ENCODE assay signal across 15 cellular contexts in genomic region chr17:72462814-72463213, GRCh38.
"Had no signal": no experiment of that assay in that cellular context is flagged by ENCODE, and none has a peak within 500 bp of the region (broad histone marks: within the 10 kb centered on the region; RNA-seq: fewer than 3 reads in every experiment).

No MANE protein-coding gene starts in this region.

- H3K27ac ChIP-seq: brain microvascular endothelial cell, heart left ventricle, left ventricle myocardium inferior, thoracic aorta had no signal

- ATAC-seq: heart left ventricle; stimulated activated naive CD8-positive, alpha-beta T cell treated with anti-CD3 and anti-CD28 coated beads, Interleukin-15, amount 100 ng/mL, for 72 hours; T-helper 17 cell had no signal

- H3K4me1 ChIP-seq: left ventricle myocardium inferior had no signal

- FAIRE-seq: islet of Langerhans, TTC549, urothelium cell line had no signal

- H3K36me3 ChIP-seq: brain microvascular endothelial cell, heart left ventricle, left ventricle myocardium inferior, thoracic aorta had no signal

- H3K27me3 ChIP-seq: brain microvascular endothelial cell had no signal

- DNase-seq: activated CD4-positive, alpha-beta T cell treated with anti-CD3 and anti-CD28 coated beads, Interleukin-2, amount 50 U/mL, for 1 hour; activated CD4-positive, CD25-positive, alpha-beta regulatory T cell; brain microvascular endothelial cell; endodermal cell; foreskin melanocyte; heart left ventricle; left ventricle myocardium inferior; stimulated activated CD4-positive, alpha-beta T cell treated with anti-CD3 and anti-CD28 coated beads, Interleukin-15, amount 100 ng/mL, for 24 hours; stimulated activated CD4-positive, alpha-beta T cell treated with anti-CD3 and anti-CD28 coated beads, Interleukin-4, amount 100 ng/mL, for 24 hours; stimulated activated naive CD8-positive, alpha-beta T cell treated with anti-CD3 and anti-CD28 coated beads, Interleukin-15, amount 100 ng/mL, for 72 hours; T-helper 17 cell had no signal

- H3K9me3 ChIP-seq: heart left ventricle, left ventricle myocardium inferior, thoracic aorta had no signal

- H3K4me3 ChIP-seq: heart left ventricle, left ventricle myocardium inferior, thoracic aorta had no signal
